Comparison of ENCODE assay signal across 25 cellular contexts in genomic region chr10:100790761-100791208, GRCh38. TPM values are rescaled to one million over a fixed set of nuclear protein-coding genes. Genes with fewer than 3 reads are reported as not detected.
"Had no signal": no experiment of that assay in that cellular context is flagged by ENCODE, and none has a peak within 500 bp of the region (broad histone marks: within the 10 kb centered on the region; RNA-seq: fewer than 3 reads in every experiment).

No MANE protein-coding gene starts in this region.

- H3K27ac Mint-ChIP-seq: activated B cell treated with CpG ODN at 0.5 μM for 24 hours; activated CD4-positive, alpha-beta memory T cell treated with anti-CD3 and anti-CD28 coated beads for 36 hours; activated naive CD4-positive, alpha-beta T cell treated with anti-CD3 and anti-CD28 coated beads for 36 hours; natural killer cell; stimulated activated memory B cell treated with anti-CD40 and anti-IgM and Interleukin-4, amounts not matched to agents 10 μg/mL and 1 μg/mL and 100 μg/mL, for 72 hours; T-helper 1 cell treated with Interleukin-12 subunit alpha and Interleukin-12 subunit beta and Interleukin-4 antibody, amounts not matched to agents 30 μg/mL and 1 μg/mL, for 36 hours had no signal

- H3K36me3 ChIP-seq: heart right ventricle, neutrophil, ovary, thoracic aorta, upper lobe of left lung had no signal

- H3K4me1 ChIP-seq: heart right ventricle, upper lobe of left lung had no signal

- H3K4me3 Mint-ChIP-seq: activated B cell treated with CpG ODN at 0.5 μM for 24 hours; activated CD4-positive, alpha-beta memory T cell treated with anti-CD3 and anti-CD28 coated beads for 36 hours; activated naive CD4-positive, alpha-beta T cell treated with anti-CD3 and anti-CD28 coated beads for 36 hours; natural killer cell; stimulated activated memory B cell treated with anti-CD40 and anti-IgM and Interleukin-4, amounts not matched to agents 10 μg/mL and 1 μg/mL and 100 μg/mL, for 72 hours; T-helper 1 cell treated with Interleukin-12 subunit alpha and Interleukin-12 subunit beta and Interleukin-4 antibody, amounts not matched to agents 30 μg/mL and 1 μg/mL, for 36 hours had no signal

- ATAC-seq: heart right ventricle; left lobe of liver; natural killer cell; sciatic nerve; stimulated activated memory B cell treated with anti-CD40 and anti-IgM and Interleukin-4, amounts not matched to agents 10 μg/mL and 1 μg/mL and 100 μg/mL, for 72 hours had no signal

- DNase-seq: activated B cell treated with CpG ODN at 0.5 μM for 24 hours; activated CD4-positive, alpha-beta memory T cell treated with anti-CD3 and anti-CD28 coated beads for 36 hours; activated CD4-positive, alpha-beta T cell treated with anti-CD3 and anti-CD28 coated beads for 4 hours; activated naive CD4-positive, alpha-beta T cell treated with anti-CD3 and anti-CD28 coated beads for 36 hours; activated T-cell treated with anti-CD3 and anti-CD28 coated beads, Interleukin-2, amount 50 U/mL, for 48 hours; cerebellar nuclear complex; foreskin fibroblast; heart right ventricle; kidney; midbrain; natural killer cell; stimulated activated CD4-positive, alpha-beta T cell treated with anti-CD3 and anti-CD28 coated beads, Interleukin-15, amount 100 ng/mL, for 24 hours; T1000; upper lobe of left lung had no signal

- H3K36me3 Mint-ChIP-seq: activated CD4-positive, alpha-beta memory T cell treated with anti-CD3 and anti-CD28 coated beads for 36 hours; natural killer cell; stimulated activated memory B cell treated with anti-CD40 and anti-IgM and Interleukin-4, amounts not matched to agents 10 μg/mL and 1 μg/mL and 100 μg/mL, for 72 hours had no signal

- H3K27ac ChIP-seq: heart right ventricle, neutrophil, ovary, thoracic aorta, upper lobe of left lung had no signal

- H3K27me3 ChIP-seq: ovary, upper lobe of left lung had no signal

- H3K9me3 ChIP-seq: heart right ventricle, neutrophil, ovary, thoracic aorta, upper lobe of left lung had no signal

- FAIRE-seq: endometrium, kidney had no signal

- H3K4me3 ChIP-seq: heart right ventricle, lung, ovary, smooth muscle cell, thoracic aorta, upper lobe of left lung had no signal

- H3K9me3 Mint-ChIP-seq: activated B cell treated with CpG ODN at 0.5 μM for 24 hours; activated CD4-positive, alpha-beta memory T cell treated with anti-CD3 and anti-CD28 coated beads for 36 hours; activated naive CD4-positive, alpha-beta T cell treated with anti-CD3 and anti-CD28 coated beads for 36 hours; natural killer cell; stimulated activated memory B cell treated with anti-CD40 and anti-IgM and Interleukin-4, amounts not matched to agents 10 μg/mL and 1 μg/mL and 100 μg/mL, for 72 hours; T-helper 1 cell treated with Interleukin-12 subunit alpha and Interleukin-12 subunit beta and Interleukin-4 antibody, amounts not matched to agents 30 μg/mL and 1 μg/mL, for 36 hours had no signal

- H3K4me1 Mint-ChIP-seq: activated B cell treated with CpG ODN at 0.5 μM for 24 hours; natural killer cell; stimulated activated memory B cell treated with anti-CD40 and anti-IgM and Interleukin-4, amounts not matched to agents 10 μg/mL and 1 μg/mL and 100 μg/mL, for 72 hours had no signal

RNA-seq across cellular contexts. Expression of gene PAX2, which starts 45.4 kb away (rescaled TPM):
- total RNA-seq: activated B cell treated with CpG ODN at 0.5 μM for 24 hours; activated CD4-positive, alpha-beta memory T cell treated with anti-CD3 and anti-CD28 coated beads for 36 hours; activated naive CD4-positive, alpha-beta T cell treated with anti-CD3 and anti-CD28 coated beads for 36 hours; fibroblast of lung; heart right ventricle; lung; natural killer cell; sciatic nerve; smooth muscle cell; thoracic aorta had no signal
- polyA plus RNA-seq: fibroblast of lung, heart right ventricle, lung, smooth muscle cell had no signal
